Comparison of ENCODE assay signal across 27 cellular contexts in the genomic region with DNA sequence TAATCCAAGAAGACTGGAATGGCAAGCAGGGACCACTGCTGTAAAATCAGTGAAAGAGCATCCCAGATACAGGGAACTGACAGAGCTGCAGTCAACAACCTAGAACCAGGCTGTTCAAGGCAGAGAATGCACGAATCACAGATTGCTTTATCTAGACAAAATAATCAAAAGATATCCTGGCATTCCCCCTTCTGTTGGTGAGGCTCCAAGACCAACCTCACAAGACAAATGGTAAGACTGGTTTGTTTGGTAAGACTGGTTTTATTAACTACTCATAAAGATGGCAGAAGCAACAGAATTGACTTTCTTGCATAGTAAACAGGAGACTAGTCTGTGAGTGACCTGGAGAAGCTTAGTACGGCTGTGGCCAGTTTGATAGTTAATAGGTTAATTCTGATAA.
DNase-seq lines count a peak whose midpoint lies in the region; ATAC-seq and TF ChIP-seq lines count a peak whose summit lies in the region.
"Had no signal": no experiment of that assay in that cellular context is flagged by ENCODE, and none has a peak within 500 bp of the region (broad histone marks: within the 10 kb centered on the region; RNA-seq: fewer than 3 reads in every experiment).

No MANE protein-coding gene starts in this region.

- TF ChIP-seq CTCF in VCaP (conservative IDR thresholded peaks at IDR 0.05), result no peak

- H3K36me3 Mint-ChIP-seq in T-helper 1 cell treated with Interleukin-12 subunit alpha and Interleukin-12 subunit beta and Interleukin-4 antibody, amounts not matched to agents 30 μg/mL and 1 μg/mL, for 36 hours (ENCODE audit: low read depth), result peaks cover 58% of the 10 kb centered on the region
- H3K36me3 Mint-ChIP-seq in immature natural killer cell, result peaks cover 4 to 9% (median 5%) of the 10 kb centered on the region in 3 donors

- peaks cover 41% of the 10 kb centered on the region for H3K9me3 Mint-ChIP-seq in T-helper 1 cell treated with Interleukin-12 subunit alpha and Interleukin-12 subunit beta and Interleukin-4 antibody, amounts not matched to agents 30 μg/mL and 1 μg/mL, for 36 hours
- peaks cover 0 to 5% (median 2%) of the 10 kb centered on the region in 6 donors for H3K9me3 Mint-ChIP-seq in immature natural killer cell

- peaks cover 50% of the 10 kb centered on the region for H3K4me1 Mint-ChIP-seq in T-helper 1 cell treated with Interleukin-12 subunit alpha and Interleukin-12 subunit beta and Interleukin-4 antibody, amounts not matched to agents 30 μg/mL and 1 μg/mL, for 36 hours (ENCODE audit: low read depth)
- peaks cover 18 to 20% of the 10 kb centered on the region in 2 donors for H3K4me1 Mint-ChIP-seq in immature natural killer cell

- peak overlapping the region; percentile 97 for H3K27ac ChIP-seq in VCaP
- H3K27ac ChIP-seq: breast epithelium, dorsolateral prefrontal cortex, esophagus muscularis mucosa, neutrophil, tibial artery had no signal

- ATAC-seq in GM21367 (IDR thresholded peaks at IDR 0.05; ENCODE audit: unreplicated experiment) (peak; percentile 7), HG03039 (IDR thresholded peaks at IDR 0.05; ENCODE audit: unreplicated experiment) (no peak)
- ATAC-seq: left ventricle myocardium superior had no signal

- no peaks in the 10 kb centered on the region for H3K27me3 Mint-ChIP-seq in T-helper 1 cell treated with Interleukin-12 subunit alpha and Interleukin-12 subunit beta and Interleukin-4 antibody, amounts not matched to agents 30 μg/mL and 1 μg/mL, for 36 hours (ENCODE audit: low read depth)
- peaks cover 0 to 4% (median 3%) of the 10 kb centered on the region in 3 donors for H3K27me3 Mint-ChIP-seq in immature natural killer cell (ENCODE audit: low read depth in 3 of 3)

- H3K27ac Mint-ChIP-seq in T-helper 1 cell treated with Interleukin-12 subunit alpha and Interleukin-12 subunit beta and Interleukin-4 antibody, amounts not matched to agents 30 μg/mL and 1 μg/mL, for 36 hours, result peak overlapping the region; percentile 84
- H3K27ac Mint-ChIP-seq in immature natural killer cell, result peak overlapping the region in 5 of 6 donors; percentile 2 to 78 (median 47)
- H3K27ac Mint-ChIP-seq: T-helper 17 cell had no signal

- H3K4me3 Mint-ChIP-seq in T-helper 1 cell treated with Interleukin-12 subunit alpha and Interleukin-12 subunit beta and Interleukin-4 antibody, amounts not matched to agents 30 μg/mL and 1 μg/mL, for 36 hours, result no peak overlapping the region
- H3K4me3 Mint-ChIP-seq in immature natural killer cell, result peak overlapping the region in 1 of 5 donors; percentile 62
- H3K4me3 Mint-ChIP-seq: B cell, T-helper 17 cell had no signal

- no peak for DNase-seq in T-helper 1 cell
- no peak for DNase-seq in immature natural killer cell
- no peak for DNase-seq in DMS79 (lab: John Stamatoyannopoulos, UW)
- DNase-seq in effector CD4-positive, alpha-beta T cell, result no peak
- DNase-seq: 8988T; activated CD4-positive, CD25-positive, alpha-beta regulatory T cell; Calu3; dorsolateral prefrontal cortex; GDM1; glutamatergic neuron; H7; KG1; left ventricle myocardium superior; NCI-H1092 treated with DMSO at 0.1 percent for 48 hours; NCI-H524; retina; Right ventricle myocardium superior; T-helper 17 cell; tibial artery had no signal
